ENCODE assay signal across 33 cellular contexts in genomic region chr20:19384940-19385339, GRCh38.
"Had no signal": no experiment of that assay in that cellular context is flagged by ENCODE, and none has a peak within 500 bp of the region (broad histone marks: within the 10 kb centered on the region; RNA-seq: fewer than 3 reads in every experiment).

No MANE protein-coding gene starts in this region.

- DNase-seq: activated effector memory CD4-positive, alpha-beta T cell treated with anti-CD3 and anti-CD28 coated beads, Interleukin-2, amount 50 U/mL, for 16 hours; activated effector memory CD4-positive, alpha-beta T cell treated with Interleukin-2 at 50 U/mL for 16 hours; activated gamma-delta T cell; activated gamma-delta T cell treated with Interleukin-2 at 50 U/mL for 16 hours; activated naive CD4-positive, alpha-beta T cell; activated naive CD4-positive, alpha-beta T cell treated with anti-CD3 and anti-CD28 coated beads for 36 hours; activated naive CD4-positive, alpha-beta T cell treated with anti-CD3 and anti-CD28 coated beads, Interleukin-2, amount 10 ng/mL, durations not matched to agents 7 days and 5 days; activated naive CD4-positive, alpha-beta T cell treated with anti-CD3 and anti-CD28 coated beads, Interleukin-2, amount 50 U/mL, for 16 hours; activated naive CD4-positive, alpha-beta T cell treated with Interleukin-2 at 50 U/mL for 16 hours; activated naive CD8-positive, alpha-beta T cell treated with anti-CD3 and anti-CD28 coated beads for 36 hours; activated naive CD8-positive, alpha-beta T cell treated with anti-CD3 and anti-CD28 coated beads, Interleukin-2, amount 10 ng/mL, durations not matched to agents 7 days and 5 days; activated naive CD8-positive, alpha-beta T cell treated with anti-CD3 and anti-CD28 coated beads, Interleukin-2, amount 50 U/mL, for 24 hours; activated T-cell treated with anti-CD3 and anti-CD28 coated beads, Interleukin-2, amount 50 U/mL, for 1 hour; activated T-cell treated with anti-CD3 and anti-CD28 coated beads, Interleukin-2, amount 50 U/mL, for 24 hours; activated T-cell treated with anti-CD3 and anti-CD28 coated beads, Interleukin-2, amount 50 U/mL, for 4 hours; activated T-cell treated with anti-CD3 and anti-CD28 coated beads, Interleukin-2, amount 50 U/mL, for 48 hours; activated T-cell treated with anti-CD3 and anti-CD28 coated beads, Interleukin-2, amount 50 U/mL, for 72 hours; adrenal gland; amniotic stem cell; amygdala; anterior cingulate cortex; aorta; body of pancreas; brain microvascular endothelial cell; caudate nucleus; central memory CD4-positive, alpha-beta T cell; cerebellar nuclear complex had no signal

- ATAC-seq: activated naive CD4-positive, alpha-beta T cell treated with anti-CD3 and anti-CD28 coated beads, Interleukin-2, amount 50 U/mL, for 72 hours; activated naive CD8-positive, alpha-beta T cell treated with anti-CD3 and anti-CD28 coated beads, Interleukin-2, amount 50 U/mL, for 24 hours; activated T-cell treated with anti-CD3 and anti-CD28 coated beads, Interleukin-2, amount 50 U/mL, for 4 hours; activated T-cell treated with anti-CD3 and anti-CD28 coated beads, Interleukin-2, amount 50 U/mL, for 72 hours; activated T-helper 17 cell treated with anti-CD3 and anti-CD28 coated beads, Interleukin-2, amount 50 U/mL, for 72 hours; body of pancreas had no signal

- H3K4me3 ChIP-seq: adrenal gland, ascending aorta, body of pancreas, breast epithelium, cardiac muscle cell had no signal

- H3K9me3 ChIP-seq: adrenal gland, body of pancreas had no signal

- FAIRE-seq: bronchial epithelial cell had no signal

- H3K4me1 ChIP-seq: adrenal gland, ascending aorta, body of pancreas, breast epithelium had no signal

- H3K27ac ChIP-seq: adrenal gland, ascending aorta, body of pancreas, brain microvascular endothelial cell, breast epithelium, cardiac muscle cell had no signal

- H3K27me3 ChIP-seq: adrenal gland, ascending aorta, body of pancreas, brain microvascular endothelial cell, breast epithelium, cardiac muscle cell had no signal

- H3K36me3 ChIP-seq: adrenal gland, ascending aorta, brain microvascular endothelial cell, breast epithelium, cardiac muscle cell had no signal
